ENCODE assay signal across 8 cellular contexts in the genomic region with DNA sequence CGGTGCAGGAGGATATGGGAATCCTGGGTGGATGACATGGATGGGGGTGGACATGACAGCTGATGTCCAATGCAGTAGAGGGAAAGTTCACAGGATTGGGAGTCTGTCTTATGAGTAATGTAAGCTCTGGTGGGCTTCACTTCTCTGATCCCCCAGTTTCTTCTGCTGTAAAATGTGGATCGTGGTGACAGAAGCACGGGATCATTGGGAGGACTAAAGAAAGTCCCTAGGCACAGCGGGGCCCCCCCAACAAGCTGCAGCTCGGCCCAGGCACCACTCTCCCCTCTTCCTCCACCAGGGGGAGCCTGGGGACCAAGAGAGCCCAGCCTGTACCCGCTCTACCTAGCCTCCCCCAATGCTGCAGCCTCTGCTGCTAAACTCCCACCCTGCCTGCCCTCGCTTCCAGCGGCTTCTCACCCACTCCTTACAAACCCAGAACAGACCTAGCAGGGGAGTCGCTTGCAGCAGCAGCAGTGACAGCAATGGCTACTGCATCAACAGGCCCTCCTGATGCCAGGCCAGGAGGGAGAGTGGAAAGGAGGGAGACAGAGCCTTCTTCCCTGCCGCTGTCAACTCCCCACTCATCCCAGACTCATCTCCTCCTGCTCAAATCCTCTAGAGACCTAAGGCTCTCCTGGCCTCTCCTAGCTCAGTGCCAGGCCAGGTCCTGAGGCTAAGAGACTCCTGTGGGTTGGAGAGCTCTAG. TPM values are rescaled to one million over a fixed set of nuclear protein-coding genes. Genes with fewer than 3 reads are reported as not detected.
DNase-seq lines count a peak whose midpoint lies in the region; ATAC-seq and TF ChIP-seq lines count a peak whose summit lies in the region.

No MANE protein-coding gene starts in this region.

- H3K79me2 ChIP-seq in GM23248 (ENCODE audit: insufficient read depth): no peaks in the 10 kb centered on the region

- intact Hi-C loops in activated CD4-positive, alpha-beta T cell treated with anti-CD3 and anti-CD28 coated beads, Interleukin-2, amount 10 ng/mL, durations not matched to agents 24 days and 14 days (cut with micrococcal nuclease): loop anchor here (10.0 kb wide), 1 partner anchor 167 kb away; no protein-coding TSS in a partner anchor
- intact Hi-C loops in left lung (cut with DNase I): loop anchor here in 1 of 2 donors (10.0 kb wide), 1 partner anchor 117 kb away; the partner anchor contains the start of gene HSD17B10

- H3K36me3 ChIP-seq in GM23248 (ENCODE audit: low read depth) (no peaks in the 10 kb centered on the region), left lung (no peaks in the 10 kb centered on the region)

- peaks cover 32% of the 10 kb centered on the region for H3K27me3 Mint-ChIP-seq in activated CD4-positive, alpha-beta T cell treated with anti-CD3 and anti-CD28 coated beads, Interleukin-2, amount 10 ng/mL, durations not matched to agents 24 days and 14 days
- peaks cover 11% of the 10 kb centered on the region for H3K27me3 Mint-ChIP-seq in chondrocyte (ENCODE audit: low read depth)

- no peaks in the 10 kb centered on the region for H3K9me2 ChIP-seq in GM23248 (ENCODE audit: insufficient read depth)

- H3K4me2 ChIP-seq in GM23248 (ENCODE audit: unreplicated experiment): no peak overlapping the region

- no peaks in the 10 kb centered on the region for H3K36me3 Mint-ChIP-seq in activated CD4-positive, alpha-beta T cell treated with anti-CD3 and anti-CD28 coated beads, Interleukin-2, amount 10 ng/mL, durations not matched to agents 24 days and 14 days (ENCODE audit: low read depth)
- no peaks in the 10 kb centered on the region for H3K36me3 Mint-ChIP-seq in chondrocyte (ENCODE audit: low read depth)

- H4K20me1 ChIP-seq in GM23248 (ENCODE audit: insufficient read depth): no peaks in the 10 kb centered on the region

- peak; percentile 78 for ATAC-seq in left lung

- no peak overlapping the region for H3K4me3 Mint-ChIP-seq in activated CD4-positive, alpha-beta T cell treated with anti-CD3 and anti-CD28 coated beads, Interleukin-2, amount 10 ng/mL, durations not matched to agents 24 days and 14 days
- H3K4me3 Mint-ChIP-seq in chondrocyte (ENCODE audit: unreplicated experiment): no peak overlapping the region

- no peak overlapping the region for H3K4me3 ChIP-seq in GM23248
- H3K4me3 ChIP-seq in left lung: no peak overlapping the region

- in situ Hi-C loops in GM23248 (cut with MboI): no loop called here

- H3K4me1 Mint-ChIP-seq in activated CD4-positive, alpha-beta T cell treated with anti-CD3 and anti-CD28 coated beads, Interleukin-2, amount 10 ng/mL, durations not matched to agents 24 days and 14 days: peaks cover 13% of the 10 kb centered on the region
- peaks cover 25% of the 10 kb centered on the region for H3K4me1 Mint-ChIP-seq in chondrocyte (ENCODE audit: low read depth)

- no peak overlapping the region for H2AFZ ChIP-seq in GM23248

- H3K9ac ChIP-seq in GM23248: no peak overlapping the region

- no peaks in the 10 kb centered on the region for H3K9me3 ChIP-seq in GM23248 (ENCODE audit: low read depth)
- no peaks in the 10 kb centered on the region for H3K9me3 ChIP-seq in left lung

- H3K4me1 ChIP-seq in GM23248 (ENCODE audit: insufficient read depth) (peaks cover 13% of the 10 kb centered on the region), left lung (peaks cover 0 to 20% of the 10 kb centered on the region in 2 donors)

- H3K27ac ChIP-seq in GM23248 (no peak overlapping the region), left lung (no peak overlapping the region)

- TF ChIP-seq CTCF in chondrocyte (IDR thresholded peaks at IDR 0.05) (peak; percentile 83), left lung (IDR thresholded peaks at IDR 0.05) (peak; percentile 77 to 83)

- DNase-seq in DMS53 treated with DMSO at 0.1 percent for 48 hours (lab: John Stamatoyannopoulos, UW; ENCODE audit: unreplicated experiment): peak; percentile 9
- peak; percentile 61 for DNase-seq in GM23248
- DNase-seq in NCI-H128 (lab: John Stamatoyannopoulos, UW; ENCODE audit: unreplicated experiment): peak; percentile 8
- DNase-seq in activated CD4-positive, alpha-beta T cell treated with anti-CD3 and anti-CD28 coated beads, Interleukin-2, amount 10 ng/mL, durations not matched to agents 24 days and 14 days: peak; percentile 89
- no peak for DNase-seq in chondrocyte (ENCODE audit: low spot score)
- DNase-seq in left lung: peak; percentile 68 to 83
- peak; percentile 28 to 48 (median 42) for DNase-seq in stimulated activated CD4-positive, alpha-beta T cell treated with anti-CD3 and anti-CD28 coated beads, TNF-alpha, amount 100 ng/mL, for 4 hours (ENCODE audit: low read depth in 3 of 3)
- DNase-seq in OCI-M2 (lab: John Stamatoyannopoulos, UW; ENCODE audit: unreplicated experiment): no peak

- no peak overlapping the region for H3K27ac Mint-ChIP-seq in activated CD4-positive, alpha-beta T cell treated with anti-CD3 and anti-CD28 coated beads, Interleukin-2, amount 10 ng/mL, durations not matched to agents 24 days and 14 days
- no peak overlapping the region for H3K27ac Mint-ChIP-seq in chondrocyte (ENCODE audit: unreplicated experiment)

- H3K27me3 ChIP-seq in GM23248 (replicated peaks; ENCODE audit: insufficient read depth): no peaks in the 10 kb centered on the region
- H3K27me3 ChIP-seq in left lung: peaks cover 38 to 43% of the 10 kb centered on the region in 2 donors

- peaks cover 4% of the 10 kb centered on the region; the same call in 1 of the 2 replicates for H3F3A ChIP-seq in GM23248 (ENCODE audit: insufficient read depth)

- no peaks in the 10 kb centered on the region for H3K9me3 Mint-ChIP-seq in activated CD4-positive, alpha-beta T cell treated with anti-CD3 and anti-CD28 coated beads, Interleukin-2, amount 10 ng/mL, durations not matched to agents 24 days and 14 days
- no peaks in the 10 kb centered on the region for H3K9me3 Mint-ChIP-seq in chondrocyte (ENCODE audit: low read depth)

- WGBS in GM23248 (ENCODE audit: low coverage in 1 of 2, low lambda C conversion rate in 2 of 2, missing lambda C conversion rate in 2 of 2), 2 experiments: 4 to 6% methylated on average over 5 to 8 of the region's 10 CpGs

RNA-seq across cellular contexts. Expression of gene IQSEC2, which starts 36.1 kb away (rescaled TPM):
- 10.2 and 11.8 TPM in 2 replicates for total RNA-seq in GM23248 (2014; rRNA removed; shearing (Covaris generic))
- 6.0 and 7.1 TPM in 2 replicates for polyA plus RNA-seq in GM23248 (2016; fragmentation: Nextera tagmentation; extraction: Ambion mirVana)
- 0.37 and 0.64 TPM in 2 replicates for total RNA-seq in activated CD4-positive, alpha-beta T cell treated with anti-CD3 and anti-CD28 coated beads, Interleukin-2, amount 10 ng/mL, durations not matched to agents 24 days and 14 days
- total RNA-seq in chondrocyte: 8.0 to 11.6 TPM (median 8.2 TPM) in 3 replicates
- 10 to 100 TPM; 15.6 to 17.3 TPM for total RNA-seq in left lung

Comparison
In these comparisons a context has a peak if more than half of its experiments do, and no peak if none do; other contexts are left out.
1. DNase-seq: peak in DMS53 treated with DMSO at 0.1 percent for 48 hours (single experiment), GM23248 (single experiment), NCI-H128 (single experiment), activated CD4-positive, alpha-beta T cell treated with anti-CD3 and anti-CD28 coated beads, Interleukin-2, amount 10 ng/mL, durations not matched to agents 24 days and 14 days (single experiment), left lung (2 of 2) and stimulated activated CD4-positive, alpha-beta T cell treated with anti-CD3 and anti-CD28 coated beads, TNF-alpha, amount 100 ng/mL, for 4 hours (3 of 3); none in chondrocyte (single experiment) and OCI-M2 (single experiment).